Comparison of ENCODE assay signal across 8 cellular contexts in genomic region chr7:102478314-102479206, GRCh38. TPM values are rescaled to one million over a fixed set of nuclear protein-coding genes. Genes with fewer than 3 reads are reported as not detected.
DNase-seq lines count a peak whose midpoint lies in the region; ATAC-seq and TF ChIP-seq lines count a peak whose summit lies in the region.
"Not testable (repeated sequence)": the region's sequence is repeated elsewhere in the genome, so short reads cannot be mapped to it uniquely, and the experiment has no call there.

Gene POLR2J, minus strand, starts transcription at chr7:102478922. Its CDS starts 62 bp downstream, at chr7:102478860.

- H2AFZ ChIP-seq in Loucy (ENCODE audit: low read length) = not testable (repeated sequence)

- not testable (repeated sequence) for H3K4me1 ChIP-seq in Loucy (ENCODE audit: insufficient read depth, low read length, poor library complexity, severe bottlenecking); upper lobe of right lung

- ATAC-seq in GM18508 (IDR thresholded peaks at IDR 0.05; ENCODE audit: insufficient read depth, unreplicated experiment) (peak; percentile 72), HG02642 (IDR thresholded peaks at IDR 0.05; ENCODE audit: poor library complexity, unreplicated experiment) (peak; percentile 89), upper lobe of right lung (peak; percentile 93)
- peak; percentile 94 for ATAC-seq in activated CD8-positive, alpha-beta T cell treated with anti-CD3 and anti-CD28 coated beads for 36 hours

- not testable (repeated sequence) for H3K79me2 ChIP-seq in Loucy (ENCODE audit: insufficient read depth, low read length)

- H4K20me1 ChIP-seq in Loucy (ENCODE audit: insufficient read depth, low read length, poor library complexity, severe bottlenecking) = not testable (repeated sequence)

- not testable (repeated sequence) for H3K36me3 Mint-ChIP-seq in activated CD8-positive, alpha-beta T cell treated with anti-CD3 and anti-CD28 coated beads for 36 hours (ENCODE audit: low read depth); chondrocyte (ENCODE audit: low read depth)

- TF ChIP-seq CTCF in Loucy (conservative IDR thresholded peaks at IDR 0.05; ENCODE audit: low read length) = 0 out of 2 replicates have a peak, but pooled peaks have one; percentile 12
- not testable (repeated sequence) for TF ChIP-seq CTCF in activated CD8-positive, alpha-beta T cell treated with anti-CD3 and anti-CD28 coated beads for 36 hours (IDR thresholded peaks at IDR 0.05); kidney epithelial cell (IDR thresholded peaks at IDR 0.05; ENCODE audit: insufficient read depth, low read length, poor library complexity, severe bottlenecking)
- peak; percentile 53 for TF ChIP-seq CTCF in chondrocyte (IDR thresholded peaks at IDR 0.05)
- peak; percentile 61 for TF ChIP-seq CTCF in upper lobe of right lung (IDR thresholded peaks at IDR 0.05)

- POLR2A ChIA-PET in activated CD8-positive, alpha-beta T cell treated with anti-CD3 and anti-CD28 coated beads for 36 hours (lab: Charles Lee) = not testable (repeated sequence)

- not testable (repeated sequence) for H3K4me1 Mint-ChIP-seq in activated CD8-positive, alpha-beta T cell treated with anti-CD3 and anti-CD28 coated beads for 36 hours (ENCODE audit: low read depth); chondrocyte (ENCODE audit: low read depth)

- not testable (repeated sequence) for H3K27me3 Mint-ChIP-seq in activated CD8-positive, alpha-beta T cell treated with anti-CD3 and anti-CD28 coated beads for 36 hours; chondrocyte (ENCODE audit: low read depth)

- peak within 1 kb of the TSS; percentile 60 for H3K4me3 ChIP-seq in Loucy (ENCODE audit: low read length, poor library complexity, severe bottlenecking)
- peak within 1 kb of the TSS; percentile 35 for H3K4me3 ChIP-seq in kidney epithelial cell (ENCODE audit: low read depth, low read length)
- peak within 1 kb of the TSS; percentile 25 to 54 (median 35) for H3K4me3 ChIP-seq in skin epidermis
- peak within 1 kb of the TSS; percentile 55 for H3K4me3 ChIP-seq in upper lobe of right lung

- not testable (repeated sequence) for H3K9me3 ChIP-seq in Loucy (ENCODE audit: insufficient read depth, low read depth, low read length); upper lobe of right lung

- H3K4me2 ChIP-seq in Loucy (ENCODE audit: low read depth, low read length, poor library complexity, severe bottlenecking) = not testable (repeated sequence)

- not testable (repeated sequence) for H3F3A ChIP-seq in Loucy (ENCODE audit: low read depth)

- intact Hi-C loops in activated CD8-positive, alpha-beta T cell treated with anti-CD3 and anti-CD28 coated beads for 36 hours (cut with micrococcal nuclease); upper lobe of right lung (cut with DNase I): not testable (repeated sequence)

- not testable (repeated sequence) for H3K9me2 ChIP-seq in Loucy (replicated peaks; ENCODE audit: low read depth, low read length)

- not testable (repeated sequence) for H3K9ac ChIP-seq in Loucy (ENCODE audit: low read depth, low read length, poor library complexity, severe bottlenecking)

- H3K9me3 Mint-ChIP-seq in activated CD8-positive, alpha-beta T cell treated with anti-CD3 and anti-CD28 coated beads for 36 hours; chondrocyte (ENCODE audit: low read depth): not testable (repeated sequence)

- peak within 1 kb of the TSS; percentile 88 for H3K27ac Mint-ChIP-seq in activated CD8-positive, alpha-beta T cell treated with anti-CD3 and anti-CD28 coated beads for 36 hours
- H3K27ac Mint-ChIP-seq in chondrocyte (ENCODE audit: unreplicated experiment) = peak within 1 kb of the TSS; percentile 45

- DNase-seq in activated CD8-positive, alpha-beta T cell treated with anti-CD3 and anti-CD28 coated beads for 36 hours = peak; percentile 77
- peak; percentile 44 for DNase-seq in chondrocyte (ENCODE audit: low spot score)
- not testable (repeated sequence) for DNase-seq in kidney epithelial cell (ENCODE audit: low read depth)
- peak; percentile 96 for DNase-seq in upper lobe of right lung

- H3K36me3 ChIP-seq in Loucy (ENCODE audit: insufficient read depth, low read length); kidney epithelial cell (ENCODE audit: control insufficient read depth, insufficient read depth, low read length); upper lobe of right lung: not testable (repeated sequence)

- not testable (repeated sequence) for H3K27me3 ChIP-seq in Loucy (ENCODE audit: insufficient read depth, low read length, poor library complexity, severe bottlenecking); kidney epithelial cell (ENCODE audit: control insufficient read depth, insufficient read depth, low read length); upper lobe of right lung

- H3K27ac ChIP-seq in skin epidermis (peak within 1 kb of the TSS in 10 of 21 experiments; percentile 41 to 79 (median 53)), upper lobe of right lung (peak within 1 kb of the TSS; percentile 60)

- CTCF ChIA-PET in activated CD8-positive, alpha-beta T cell treated with anti-CD3 and anti-CD28 coated beads for 36 hours (lab: Charles Lee) = not testable (repeated sequence)

- peak within 1 kb of the TSS; percentile 87 for H3K4me3 Mint-ChIP-seq in activated CD8-positive, alpha-beta T cell treated with anti-CD3 and anti-CD28 coated beads for 36 hours
- peak within 1 kb of the TSS; percentile 80 for H3K4me3 Mint-ChIP-seq in chondrocyte (ENCODE audit: unreplicated experiment)

RNA-seq across cellular contexts. Expression of gene POLR2J, which starts in this region (rescaled TPM):
- 10 to 100 TPM; 49.1 to 54.7 TPM for total RNA-seq in activated CD8-positive, alpha-beta T cell treated with anti-CD3 and anti-CD28 coated beads for 36 hours
- total RNA-seq in chondrocyte (33.1 to 41.0 TPM (median 36.6 TPM) in 3 replicates), kidney epithelial cell (36.2 and 47.6 TPM in 2 replicates), upper lobe of right lung (35.0 TPM)
